11 cellular contexts compared by ENCODE assay signal in genomic region chr15:78340243-78341056, GRCh38. TPM values are rescaled to one million over a fixed set of nuclear protein-coding genes. Genes with fewer than 3 reads are reported as not detected.
DNase-seq lines count a peak whose midpoint lies in the region; ATAC-seq and TF ChIP-seq lines count a peak whose summit lies in the region.
"Had no signal": no experiment of that assay in that cellular context is flagged by ENCODE, and none has a peak within 500 bp of the region (broad histone marks: within the 10 kb centered on the region; RNA-seq: fewer than 3 reads in every experiment).

CRABP1 (plus strand) TSS chr15:78340353; CDS start chr15:78340429, 76 bp downstream.

- no peaks in the 10 kb centered on the region for H3K9me3 Mint-ChIP-seq in neural progenitor cell

- H3K4me1 ChIP-seq in HUES48 (ENCODE audit: control insufficient read depth, insufficient read depth, low read length) (peaks cover 16% of the 10 kb centered on the region), neural progenitor cell (peaks cover 52% of the 10 kb centered on the region)

- no peak for ATAC-seq in GM21526 (IDR thresholded peaks at IDR 0.05; ENCODE audit: low FRiP score, unreplicated experiment)

- H3K9ac ChIP-seq in HUES48 (ENCODE audit: low read depth, low read length) (peak within 1 kb of the TSS; percentile 7), neural progenitor cell (no peak within 1 kb of the TSS)

- peaks cover 45% of the 10 kb centered on the region for H3K4me1 Mint-ChIP-seq in neural progenitor cell

- H3K9me3 ChIP-seq in HUES48 (ENCODE audit: control insufficient read depth, insufficient read depth, low read length): no peaks in the 10 kb centered on the region
- no peaks in the 10 kb centered on the region for H3K9me3 ChIP-seq in neural progenitor cell (ENCODE audit: low read depth)
- H3K9me3 ChIP-seq: thoracic aorta had no signal

- H3K36me3 Mint-ChIP-seq in neural progenitor cell: no peaks in the 10 kb centered on the region

- H3K4me3 Mint-ChIP-seq in neural progenitor cell: peak within 1 kb of the TSS; percentile 77

- peaks cover 23% of the 10 kb centered on the region for H3K79me2 ChIP-seq in neural progenitor cell (ENCODE audit: low read depth)

- H2AFZ ChIP-seq in neural progenitor cell (replicated peaks): peak within 1 kb of the TSS; percentile 66

- H3K27me3 Mint-ChIP-seq in neural progenitor cell (ENCODE audit: insufficient read depth, low read depth): peaks cover 42% of the 10 kb centered on the region

- peak within 1 kb of the TSS; percentile 95 for H3K4me2 ChIP-seq in neural progenitor cell

- peak in 2 of 3 experiments; percentile 68 to 77 for DNase-seq in NCI-H1417 (lab: John Stamatoyannopoulos, UW)
- DNase-seq in NCI-H1417 treated with DMSO at 0.1 percent for 48 hours (lab: John Stamatoyannopoulos, UW): no peak
- DNase-seq in dorsolateral prefrontal cortex: no peak
- DNase-seq in neural progenitor cell (ENCODE audit: low spot score): peak; percentile 86
- DNase-seq in DMS153 treated with DMSO at 0.1 percent for 48 hours (lab: John Stamatoyannopoulos, UW; ENCODE audit: unreplicated experiment): no peak
- no peak for DNase-seq in kidney glomerular epithelial cell (lab: John Stamatoyannopoulos, UW)
- DNase-seq: NCI-H2081; stimulated activated CD4-positive, alpha-beta T cell treated with anti-CD3 and anti-CD28 coated beads, Interleukin-1b, Interleukin-23, amount 100 ng/mL, for 48 hours had no signal

- H3F3A ChIP-seq in neural progenitor cell (ENCODE audit: low read depth): peaks cover 46% of the 10 kb centered on the region

- H3K4me3 ChIP-seq in HUES48 (ENCODE audit: low read depth, low read length): peak within 1 kb of the TSS; percentile 68
- peak within 1 kb of the TSS in 54 of 59 donors; percentile 6 to 63 (median 40) for H3K4me3 ChIP-seq in dorsolateral prefrontal cortex
- peak within 1 kb of the TSS; percentile 76 for H3K4me3 ChIP-seq in neural progenitor cell
- H3K4me3 ChIP-seq: thoracic aorta had no signal

- H3K27ac ChIP-seq in HUES48 (ENCODE audit: low read depth, low read length) (no peak within 1 kb of the TSS), dorsolateral prefrontal cortex (peak within 1 kb of the TSS in 2 of 59 donors; percentile 4 to 7), neural progenitor cell (no peak within 1 kb of the TSS)
- H3K27ac ChIP-seq: thoracic aorta had no signal

- peaks cover 21% of the 10 kb centered on the region for H4K20me1 ChIP-seq in neural progenitor cell (ENCODE audit: low read depth)

- peak within 1 kb of the TSS; percentile 57 for H3K27ac Mint-ChIP-seq in neural progenitor cell

- TF ChIP-seq CTCF in dorsolateral prefrontal cortex (IDR thresholded peaks at IDR 0.05 in 54 of 56, conservative IDR thresholded peaks at IDR 0.05 in 2 of 56; ENCODE audit: low read depth in 1 of 56, partially characterized antibody in 56 of 56) (no peak), neural progenitor cell (IDR thresholded peaks at IDR 0.05) (no peak)

- H3K27me3 ChIP-seq in HUES48 (ENCODE audit: control insufficient read depth, insufficient read depth, low read length) (peaks cover 33% of the 10 kb centered on the region), dorsolateral prefrontal cortex (peaks cover 0 to 84% (median 51%) of the 10 kb centered on the region in 45 donors), neural progenitor cell (peaks cover 48% of the 10 kb centered on the region)

- H3K36me3 ChIP-seq in HUES48 (ENCODE audit: control insufficient read depth, insufficient read depth, low read length) (peaks cover 24% of the 10 kb centered on the region), neural progenitor cell (no peaks in the 10 kb centered on the region)
- H3K36me3 ChIP-seq: thoracic aorta had no signal

- intact Hi-C loops in dorsolateral prefrontal cortex (cut with DNase I): no loop called here

RNA-seq across cellular contexts. Expression of gene CRABP1, which starts in this region (rescaled TPM):
- total RNA-seq in dorsolateral prefrontal cortex (10 to 100 TPM in 56 of 120 experiments, 1 to 10 TPM in 64; 2.1 to 89.8 (median 9.7) TPM), neural progenitor cell (ENCODE audit: low replicate concordance) (320 and 454 TPM in 2 replicates)

Comparison
In these comparisons a context has a peak if more than half of its experiments do, and no peak if none do; other contexts are left out.
1. DNase-seq: peak in NCI-H1417 (2 of 3) and neural progenitor cell (single experiment); none in NCI-H1417 treated with DMSO at 0.1 percent for 48 hours (single experiment), dorsolateral prefrontal cortex (0 of 10), DMS153 treated with DMSO at 0.1 percent for 48 hours (single experiment) and kidney glomerular epithelial cell (single experiment).
2. Peak in every context shown above with its lines, with median percentiles within 50 percentile points of each other: H3K4me3 ChIP-seq.